ENCODE assay signal across 23 cellular contexts in the genomic region with DNA sequence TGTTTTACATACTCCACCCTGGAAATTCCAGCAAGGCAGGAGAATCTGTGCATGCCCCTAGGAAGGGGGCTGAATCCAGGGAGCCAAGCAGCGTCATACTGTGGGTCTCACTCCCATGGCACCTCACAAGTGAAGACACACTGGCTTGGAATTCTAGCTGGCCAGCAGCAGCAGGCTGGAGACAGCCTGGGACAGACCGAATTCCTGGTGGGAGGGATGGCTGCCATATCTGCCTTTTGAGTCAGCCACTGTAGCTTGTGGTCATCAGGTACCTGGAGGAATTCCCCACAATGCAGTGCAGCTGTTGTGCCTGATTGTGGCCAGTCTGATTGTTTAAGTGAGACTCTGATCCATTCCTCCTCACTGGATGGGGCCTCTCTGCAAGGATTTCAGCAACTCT.
"Had no signal": no experiment of that assay in that cellular context is flagged by ENCODE, and none has a peak within 500 bp of the region (broad histone marks: within the 10 kb centered on the region; RNA-seq: fewer than 3 reads in every experiment).

No MANE protein-coding gene starts in this region.

- DNase-seq: activated CD4-positive, alpha-beta T cell treated with anti-CD3 and anti-CD28 coated beads for 4 hours; activated CD8-positive, alpha-beta memory T cell treated with anti-CD3 and anti-CD28 coated beads, Interleukin-2, amount 50 U/mL, for 4 hours; activated CD8-positive, alpha-beta T cell treated with anti-CD3 and anti-CD28 coated beads for 36 hours; activated gamma-delta T cell treated with Interleukin-2 at 50 U/mL for 16 hours; activated naive CD4-positive, alpha-beta T cell treated with anti-CD3 and anti-CD28 coated beads, Interleukin-2, amount 10 ng/mL, durations not matched to agents 7 days and 5 days; activated naive CD8-positive, alpha-beta T cell treated with anti-CD3 and anti-CD28 coated beads for 36 hours; activated T-cell treated with anti-CD3 and anti-CD28 coated beads, Interleukin-2, amount 50 U/mL, for 72 hours; anterior cingulate cortex; body of pancreas; Karpas-422; NCI-H1092; NCI-H1417 treated with DMSO at 0.1 percent for 48 hours; NCI-H1694; NCI-H2029; NCI-H2107; NCI-H2171 treated with DMSO at 0.1 percent for 48 hours; NCI-H226; NCI-H526; NCI-H774; RPMI8226; T-helper 1 cell had no signal

- H3K4me1 ChIP-seq: body of pancreas had no signal

- FAIRE-seq: K562 had no signal

- H3K9me3 ChIP-seq: body of pancreas had no signal

- H3K27me3 ChIP-seq: body of pancreas had no signal

- H3K27ac ChIP-seq: body of pancreas, SK-N-MC had no signal

- H3K4me3 ChIP-seq: body of pancreas, K562, SK-N-MC had no signal
